In genomic region chr15:63474810-63475316, GRCh38 we compare ENCODE assay signal across 8 cellular contexts.
DNase-seq lines count a peak whose midpoint lies in the region; ATAC-seq lines count a peak whose summit lies in the region.

No MANE protein-coding gene starts in this region.

- ATAC-seq in GM18861 (IDR thresholded peaks at IDR 0.05; ENCODE audit: unreplicated experiment) (peak; percentile 47), HG02973 (IDR thresholded peaks at IDR 0.05; ENCODE audit: unreplicated experiment) (peak; percentile 47)

- DNase-seq in Ammon's horn (ENCODE audit: low spot score), result peak; percentile 27
- peak; percentile 79 for DNase-seq in NOMO-1 treated with DMSO at 0.1 percent for 48 hours (lab: John Stamatoyannopoulos, UW; ENCODE audit: unreplicated experiment)
- DNase-seq in left kidney (ENCODE audit: low read depth, low spot score), result peak; percentile 96
- DNase-seq in OCI-M2 (lab: John Stamatoyannopoulos, UW; ENCODE audit: unreplicated experiment), result no peak
- DNase-seq in NCI-H1694 (lab: John Stamatoyannopoulos, UW), result no peak
- no peak for DNase-seq in nucleus accumbens (lab: John Stamatoyannopoulos, UW)

Comparison
In these comparisons a context has a peak if more than half of its experiments do, and no peak if none do; other contexts are left out.
1. DNase-seq: peak in Ammon's horn (single experiment), NOMO-1 treated with DMSO at 0.1 percent for 48 hours (single experiment) and left kidney (single experiment); none in OCI-M2 (single experiment), NCI-H1694 (single experiment) and nucleus accumbens (0 of 56).